In the genomic region with DNA sequence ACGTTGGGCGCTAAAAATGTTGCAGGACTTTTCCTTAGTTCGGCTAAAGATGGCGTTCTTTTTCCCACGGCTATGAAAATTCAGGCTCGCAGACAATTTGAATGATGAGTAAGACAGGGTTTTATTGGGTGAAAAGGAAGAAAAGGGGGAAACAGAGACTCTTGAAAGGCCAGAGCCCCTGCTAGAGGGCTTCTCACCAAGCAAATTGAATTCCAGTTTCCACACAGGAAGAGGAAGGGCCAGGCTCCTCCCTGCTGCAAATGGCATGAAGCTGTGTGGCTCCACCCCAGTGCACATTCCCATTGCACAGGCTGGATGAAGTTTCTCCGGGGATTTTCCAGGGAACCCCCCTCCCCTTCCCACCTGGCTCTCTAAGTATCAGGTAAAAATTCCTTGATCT, we compare ENCODE assay signal across 11 cellular contexts.
"Had no signal": no experiment of that assay in that cellular context is flagged by ENCODE, and none has a peak within 500 bp of the region (broad histone marks: within the 10 kb centered on the region; RNA-seq: fewer than 3 reads in every experiment).

No MANE protein-coding gene starts in this region.

- H3K27ac ChIP-seq: upper lobe of left lung had no signal

- DNase-seq: activated CD4-positive, alpha-beta memory T cell treated with anti-CD3 and anti-CD28 coated beads, Interleukin-2, amount 10 ng/mL, durations not matched to agents 7 days and 5 days; activated gamma-delta T cell; activated naive CD8-positive, alpha-beta T cell treated with anti-CD3 and anti-CD28 coated beads for 36 hours; activated T-cell treated with anti-CD3 and anti-CD28 coated beads, Interleukin-2, amount 50 U/mL, for 48 hours; dermis blood vessel endothelial cell; kidney; left ventricle myocardium superior; mesendoderm; stimulated activated CD4-positive, alpha-beta T cell treated with anti-CD3 and anti-CD28 coated beads, Interleukin-2, amount 100 ng/mL, for 48 hours; stimulated activated naive CD4-positive, alpha-beta T cell treated with Interleukin-2 at 50 U/mL for 16 hours had no signal

- H3K36me3 ChIP-seq: upper lobe of left lung had no signal

- H3K27me3 ChIP-seq: upper lobe of left lung had no signal

- H3K4me1 ChIP-seq: upper lobe of left lung had no signal

- H3K4me3 ChIP-seq: upper lobe of left lung had no signal

- H3K9me3 ChIP-seq: upper lobe of left lung had no signal
